1 cellular context compared by ENCODE assay signal in genomic region chr22:46935506-46936377, GRCh38.
A peak's percentile ranks its signal among the peaks of the same experiment; 100 is the strongest.
TF ChIP-seq lines count a peak whose summit lies in the region.

No MANE protein-coding gene starts in this region.

TF ChIP-seq in HepG2, 621 proteins besides CTCF, POLR2A, EP300 and RAD21 (continued from another document and continues in another):
- peak; percentile 24; the same call in 1 of the 2 replicates for TF ChIP-seq ZNF362 (CRISPR knock-in tag; IDR thresholded peaks at IDR 0.05; ENCODE audit: borderline replicate concordance)
- TF ChIP-seq DMTF1 (CRISPR knock-in tag; IDR thresholded peaks at IDR 0.05), result 0 out of 2 replicates have a peak, but pooled peaks have one; percentile 79
- peak; percentile 59 for TF ChIP-seq GATAD1 (CRISPR knock-in tag; IDR thresholded peaks at IDR 0.05)
- no peak; the same call in 1 of the 2 replicates for TF ChIP-seq ZSCAN31 (CRISPR knock-in tag; IDR thresholded peaks at IDR 0.05; ENCODE audit: low read depth)
- 0 out of 2 replicates have a peak, but pooled peaks have one; percentile 84 for TF ChIP-seq REXO4 (CRISPR knock-in tag; IDR thresholded peaks at IDR 0.05; ENCODE audit: borderline replicate concordance)
- TF ChIP-seq RXRA (CRISPR knock-in tag; IDR thresholded peaks at IDR 0.05), result peak; percentile 95
- TF ChIP-seq TERF1 (CRISPR knock-in tag; IDR thresholded peaks at IDR 0.05), result no peak
- peak; percentile 51; the same call in 1 of the 2 replicates for TF ChIP-seq ZNF709 (CRISPR knock-in tag; IDR thresholded peaks at IDR 0.05)
- TF ChIP-seq ZNF687 (CRISPR knock-in tag; IDR thresholded peaks at IDR 0.05), result peak; percentile 100
- no peak for TF ChIP-seq PREB (CRISPR knock-in tag; IDR thresholded peaks at IDR 0.05)
- TF ChIP-seq CEBPB (IDR thresholded peaks at IDR 0.05; ENCODE audit: borderline replicate concordance, low read depth, low read length), result peak; percentile 96
- no peak for TF ChIP-seq ZBTB10 (CRISPR knock-in tag; IDR thresholded peaks at IDR 0.05; ENCODE audit: borderline replicate concordance)
- no peak for TF ChIP-seq PHB2 (IDR thresholded peaks at IDR 0.05; ENCODE audit: partially characterized antibody)
- peak; percentile 87 for TF ChIP-seq MED1 (CRISPR knock-in tag; IDR thresholded peaks at IDR 0.05)
- TF ChIP-seq ZNF44 (CRISPR knock-in tag; IDR thresholded peaks at IDR 0.05), result no peak; the same call in 1 of the 2 replicates
- no peak for TF ChIP-seq NFIB (CRISPR knock-in tag; IDR thresholded peaks at IDR 0.05; ENCODE audit: borderline replicate concordance)
- TF ChIP-seq ZFP91 (CRISPR knock-in tag; IDR thresholded peaks at IDR 0.05; ENCODE audit: borderline replicate concordance), result peak; percentile 64; the same call in 1 of the 2 replicates
- no peak; the same call in 1 of the 2 replicates for TF ChIP-seq ZNF235 (CRISPR knock-in tag; IDR thresholded peaks at IDR 0.05; ENCODE audit: borderline replicate concordance)
- no peak for TF ChIP-seq ZNF367 (CRISPR knock-in tag; IDR thresholded peaks at IDR 0.05; ENCODE audit: borderline replicate concordance)
- TF ChIP-seq CCDC6 (CRISPR knock-in tag; IDR thresholded peaks at IDR 0.05), result peak; percentile 35; the same call in 1 of the 2 replicates
- no peak for TF ChIP-seq ZNF75D (CRISPR knock-in tag; IDR thresholded peaks at IDR 0.05; ENCODE audit: borderline replicate concordance)
- TF ChIP-seq MIXL1 (CRISPR knock-in tag; IDR thresholded peaks at IDR 0.05), result peak; percentile 67; the same call in 1 of the 2 replicates
- TF ChIP-seq NFKB2 (CRISPR knock-in tag; IDR thresholded peaks at IDR 0.05; ENCODE audit: borderline replicate concordance), result peak; percentile 60; the same call in 1 of the 2 replicates
- TF ChIP-seq KDM3A (CRISPR knock-in tag; IDR thresholded peaks at IDR 0.05; ENCODE audit: low read depth), result 0 out of 2 replicates have a peak, but pooled peaks have one; percentile 28
- peak; percentile 51; the same call in 1 of the 2 replicates for TF ChIP-seq SNAPC2 (CRISPR knock-in tag; IDR thresholded peaks at IDR 0.05)
- no peak for TF ChIP-seq ZBTB33 (CRISPR knock-in tag; IDR thresholded peaks at IDR 0.05)
- TF ChIP-seq NR2F6 (IDR thresholded peaks at IDR 0.05), result peak; percentile 94
- TF ChIP-seq NR2F6 (CRISPR knock-in tag; IDR thresholded peaks at IDR 0.05), result peak; percentile 93
- TF ChIP-seq ZNF329 (CRISPR knock-in tag; IDR thresholded peaks at IDR 0.05; ENCODE audit: low read depth), result peak; percentile 34; the same call in 1 of the 2 replicates
- peak; percentile 23; the same call in 1 of the 2 replicates for TF ChIP-seq SNAPC5 (CRISPR knock-in tag; IDR thresholded peaks at IDR 0.05; ENCODE audit: borderline replicate concordance)
- no peak for TF ChIP-seq RARG (CRISPR knock-in tag; IDR thresholded peaks at IDR 0.05; ENCODE audit: low read depth)
- peak; percentile 66 for TF ChIP-seq BRF2 (CRISPR knock-in tag; IDR thresholded peaks at IDR 0.05)
- TF ChIP-seq TSC22D2 (CRISPR knock-in tag; IDR thresholded peaks at IDR 0.05; ENCODE audit: borderline replicate concordance), result no peak; the same call in 1 of the 2 replicates
- no peak for TF ChIP-seq ZBTB21 (CRISPR knock-in tag; IDR thresholded peaks at IDR 0.05)
- peak; percentile 67; the same call in 1 of the 2 replicates for TF ChIP-seq MIER3 (CRISPR knock-in tag; IDR thresholded peaks at IDR 0.05; ENCODE audit: borderline replicate concordance)
- peak; percentile 51; the same call in 1 of the 2 replicates for TF ChIP-seq ZNF770 (CRISPR knock-in tag; IDR thresholded peaks at IDR 0.05)
